Comparison of ENCODE assay signal across 15 cellular contexts in genomic region chr9:33416996-33417395, GRCh38. TPM values are rescaled to one million over a fixed set of nuclear protein-coding genes. Genes with fewer than 3 reads are reported as not detected.
DNase-seq lines count a peak whose midpoint lies in the region; ATAC-seq and TF ChIP-seq lines count a peak whose summit lies in the region.
"Had no signal": no experiment of that assay in that cellular context is flagged by ENCODE, and none has a peak within 500 bp of the region (broad histone marks: within the 10 kb centered on the region; RNA-seq: fewer than 3 reads in every experiment).

No MANE protein-coding gene starts in this region.

- no peak for DNase-seq in stimulated activated naive CD8-positive, alpha-beta T cell treated with anti-CD3 and anti-CD28 coated beads, Interleukin-15, Interleukin-2, amounts not matched to agents 100 U/mL and 50 U/mL, for 24 hours
- DNase-seq in activated CD4-positive, alpha-beta T cell treated with anti-CD3 and anti-CD28 coated beads, Interleukin-2, amount 50 U/mL, for 1 hour, result peak; percentile 46
- peak; percentile 21 for DNase-seq in activated naive CD4-positive, alpha-beta T cell treated with anti-CD3 and anti-CD28 coated beads, Interleukin-2, amount 50 U/mL, for 16 hours
- DNase-seq in vagina (ENCODE audit: extremely low spot score in 2 of 2) (no peak), H9 (no peak), DMS79 (lab: John Stamatoyannopoulos, UW) (no peak)
- DNase-seq: body of pancreas, NCI-H1092 treated with DMSO at 0.1 percent for 48 hours, NCI-H2227 treated with DMSO at 0.1 percent for 48 hours had no signal

- H2BK5ac ChIP-seq in H9 (ENCODE audit: insufficient read length, low read length), result no peak overlapping the region

- H3K4me2 ChIP-seq in H9 (ENCODE audit: insufficient read depth, insufficient read length, low read length), result no peak overlapping the region

- H3K4me1 Mint-ChIP-seq in stimulated activated naive CD8-positive, alpha-beta T cell treated with anti-CD3 and anti-CD28 coated beads, Interleukin-15, Interleukin-2, amounts not matched to agents 100 ng/mL and 50 ng/mL, for 24 hours (ENCODE audit: low read depth), result peaks cover 42% of the 10 kb centered on the region
- H3K4me1 Mint-ChIP-seq in H9, result peaks cover 7 to 13% of the 10 kb centered on the region in 2 experiments

- H3K4me3 Mint-ChIP-seq in stimulated activated naive CD8-positive, alpha-beta T cell treated with anti-CD3 and anti-CD28 coated beads, Interleukin-15, Interleukin-2, amounts not matched to agents 100 ng/mL and 50 ng/mL, for 24 hours, result no peak overlapping the region
- no peak overlapping the region for H3K4me3 Mint-ChIP-seq in H9

- peak overlapping the region; percentile 36 for H3K27ac ChIP-seq in vagina
- no peak overlapping the region for H3K27ac ChIP-seq in H9 (ENCODE audit: insufficient read length, low read depth, low read length)

- no peak overlapping the region for H2BK120ac ChIP-seq in H9 (ENCODE audit: low read depth, low read length, poor library complexity, severe bottlenecking)

- no peak overlapping the region for H2BK20ac ChIP-seq in H9 (ENCODE audit: low read depth, low read length, poor library complexity, severe bottlenecking)

- no peak overlapping the region for H3K9ac ChIP-seq in H9 (ENCODE audit: extremely low read depth, insufficient read length, low read length)

- no peak for TF ChIP-seq POLR2A in vagina (IDR thresholded peaks at IDR 0.05)

- no peak for ATAC-seq in stimulated activated naive CD8-positive, alpha-beta T cell treated with anti-CD3 and anti-CD28 coated beads, Interleukin-15, Interleukin-2, amounts not matched to agents 100 U/mL and 50 U/mL, for 24 hours
- ATAC-seq in GM18870 (IDR thresholded peaks at IDR 0.05; ENCODE audit: unreplicated experiment), result no peak
- ATAC-seq: body of pancreas, GM12878, mucosa of descending colon had no signal

- H3K4me1 ChIP-seq in vagina (peaks cover 48% of the 10 kb centered on the region), H9 (ENCODE audit: insufficient read depth, low read length) (no peaks in the 10 kb centered on the region)

- H3K79me2 ChIP-seq in H9 (ENCODE audit: insufficient read depth, low read length), result no peaks in the 10 kb centered on the region

- H4K20me1 ChIP-seq in H9 (ENCODE audit: control insufficient read depth, insufficient read depth, insufficient read length), result no peaks in the 10 kb centered on the region

- intact Hi-C loops in vagina (cut with DNase I), result loop anchor here (5.0 kb wide), 1 partner anchor 40 kb away; no protein-coding TSS in a partner anchor

- no peaks in the 10 kb centered on the region for H3K27me3 Mint-ChIP-seq in stimulated activated naive CD8-positive, alpha-beta T cell treated with anti-CD3 and anti-CD28 coated beads, Interleukin-15, Interleukin-2, amounts not matched to agents 100 ng/mL and 50 ng/mL, for 24 hours
- H3K27me3 Mint-ChIP-seq in H9 (ENCODE audit: low read depth), result peaks cover 3% of the 10 kb centered on the region
- H3K27me3 Mint-ChIP-seq: progenitor cell of endocrine pancreas had no signal

- H4K91ac ChIP-seq in H9 (ENCODE audit: insufficient read length, low read depth, low read length), result no peak overlapping the region

- H3K9me3 ChIP-seq in vagina (no peaks in the 10 kb centered on the region), H9 (ENCODE audit: control insufficient read depth, low read depth, low read length) (no peaks in the 10 kb centered on the region)
- H3K9me3 ChIP-seq: body of pancreas, mucosa of descending colon had no signal

- H3T11ph ChIP-seq in H9 (ENCODE audit: low read length), result no peak overlapping the region

- H3K9me3 Mint-ChIP-seq in stimulated activated naive CD8-positive, alpha-beta T cell treated with anti-CD3 and anti-CD28 coated beads, Interleukin-15, Interleukin-2, amounts not matched to agents 100 ng/mL and 50 ng/mL, for 24 hours, result no peaks in the 10 kb centered on the region
- H3K9me3 Mint-ChIP-seq in H9, result no peaks in the 10 kb centered on the region

- H4K8ac ChIP-seq in H9 (replicated peaks; ENCODE audit: insufficient read length, low read depth, low read length), result no peak overlapping the region

- H3K27me3 ChIP-seq in vagina (no peaks in the 10 kb centered on the region), H9 (ENCODE audit: insufficient read depth, low read length) (no peaks in the 10 kb centered on the region)
- H3K27me3 ChIP-seq: body of pancreas had no signal

- H2AFZ ChIP-seq in H9 (ENCODE audit: low read length), result no peak overlapping the region

- H3K23me2 ChIP-seq in H9 (ENCODE audit: insufficient read length, low read depth, low read length, poor library complexity, severe bottlenecking), result no peaks in the 10 kb centered on the region

- H3K27ac Mint-ChIP-seq in stimulated activated naive CD8-positive, alpha-beta T cell treated with anti-CD3 and anti-CD28 coated beads, Interleukin-15, Interleukin-2, amounts not matched to agents 100 ng/mL and 50 ng/mL, for 24 hours, result peak overlapping the region; percentile 15
- no peak overlapping the region; a peak in 2 of 7 replicates for H3K27ac Mint-ChIP-seq in H9

- H3K56ac ChIP-seq in H9 (ENCODE audit: insufficient read length, low read depth, low read length), result no peak overlapping the region

- H3K23ac ChIP-seq in H9 (ENCODE audit: insufficient read length, low read depth, low read length), result no peak overlapping the region

- no peak overlapping the region for H2BK15ac ChIP-seq in H9 (ENCODE audit: low read depth, low read length)

- H2AK5ac ChIP-seq in H9 (ENCODE audit: insufficient read length, low read length), result no peak overlapping the region

- no peak overlapping the region for H3K4me3 ChIP-seq in vagina
- H3K4me3 ChIP-seq: body of pancreas, GM12878, mucosa of descending colon had no signal

- H3K36me3 Mint-ChIP-seq in stimulated activated naive CD8-positive, alpha-beta T cell treated with anti-CD3 and anti-CD28 coated beads, Interleukin-15, Interleukin-2, amounts not matched to agents 100 ng/mL and 50 ng/mL, for 24 hours (ENCODE audit: low read depth), result no peaks in the 10 kb centered on the region
- no peaks in the 10 kb centered on the region for H3K36me3 Mint-ChIP-seq in H9 (ENCODE audit: insufficient read depth in 1 of 3, low read depth in 3 of 3)

- H2BK12ac ChIP-seq in H9 (ENCODE audit: insufficient read length, low read depth, low read length), result no peak overlapping the region

- H3K4ac ChIP-seq in H9 (ENCODE audit: low read depth, low read length), result no peak overlapping the region

- no peaks in the 10 kb centered on the region for H3K36me3 ChIP-seq in vagina

- TF ChIP-seq CTCF in vagina (IDR thresholded peaks at IDR 0.05), result no peak
- TF ChIP-seq CTCF in H9 (conservative IDR thresholded peaks at IDR 0.05), result no peak

- no CpG with 5 or more reads among the region's 5 CpGs for WGBS in H9 (ENCODE audit: extremely low coverage, insufficient read length, low lambda C conversion rate)

- no peak overlapping the region for H3K14ac ChIP-seq in H9 (ENCODE audit: insufficient read depth, low read length)

- no peaks in the 10 kb centered on the region for H3K79me1 ChIP-seq in H9 (ENCODE audit: insufficient read depth, low read depth, low read length, poor library complexity, severe bottlenecking)

- no peak overlapping the region for H4K5ac ChIP-seq in H9 (ENCODE audit: insufficient read length, low read depth, low read length)

- H3K18ac ChIP-seq in H9 (ENCODE audit: insufficient read length, low read depth, low read length), result no peak overlapping the region

RNA-seq across cellular contexts. Expression of gene AQP7, which starts 14.6 kb away (rescaled TPM):
- total RNA-seq in vagina, result 6.4 TPM
- not detected in 2 replicates for total RNA-seq in H9 (2021)
- total RNA-seq: fibroblast of villous mesenchyme, GM12878 had no signal

RNA-seq across cellular contexts. Expression of gene AQP3, which starts 30.4 kb away (rescaled TPM):
- total RNA-seq in vagina (868 TPM), H9 (2021) (1.6 TPM in 2 replicates)

RNA-seq across cellular contexts. Expression of gene NOL6, which starts 56.7 kb away (rescaled TPM):
- 25.3 TPM for total RNA-seq in vagina
- 64.4 and 66.3 TPM in 2 replicates for total RNA-seq in H9 (2021)

Comparison
In these comparisons a context has a peak if more than half of its experiments do, and no peak if none do; other contexts are left out.
1. DNase-seq: peak in activated CD4-positive, alpha-beta T cell treated with anti-CD3 and anti-CD28 coated beads, Interleukin-2, amount 50 U/mL, for 1 hour (single experiment) and activated naive CD4-positive, alpha-beta T cell treated with anti-CD3 and anti-CD28 coated beads, Interleukin-2, amount 50 U/mL, for 16 hours (single experiment); none in stimulated activated naive CD8-positive, alpha-beta T cell treated with anti-CD3 and anti-CD28 coated beads, Interleukin-15, Interleukin-2, amounts not matched to agents 100 U/mL and 50 U/mL, for 24 hours (single experiment), vagina (0 of 2), H9 (single experiment) and DMS79 (single experiment).
2. RNA of gene AQP3, which starts 30.4 kb away (total RNA-seq): 868 TPM in vagina (single experiment); 1.6 TPM in H9; every median in the first group is over 100 times any median in the second.